21 cellular contexts compared by ENCODE assay signal in the genomic region with DNA sequence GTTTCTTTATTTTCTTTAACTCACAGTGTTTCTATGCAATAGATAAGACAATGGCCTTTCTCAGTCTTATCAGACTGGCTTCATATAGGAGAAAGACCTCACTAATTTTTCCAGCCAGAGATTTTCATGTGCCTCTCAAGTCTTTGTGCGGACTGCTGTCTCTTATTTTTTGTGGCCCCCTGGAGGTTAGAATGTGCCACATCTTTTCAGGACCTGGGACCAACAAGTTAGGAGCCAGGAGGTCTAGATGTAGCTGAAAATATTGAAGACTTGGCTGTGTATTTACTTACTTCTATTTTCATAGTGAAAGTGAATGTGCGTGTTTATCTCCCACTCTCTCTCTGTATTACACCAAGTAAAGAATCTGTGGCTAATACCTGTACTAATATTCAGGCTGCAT. TPM values are rescaled to one million over a fixed set of nuclear protein-coding genes. Genes with fewer than 3 reads are reported as not detected.
DNase-seq lines count a peak whose midpoint lies in the region; ATAC-seq and TF ChIP-seq lines count a peak whose summit lies in the region.
"Had no signal": no experiment of that assay in that cellular context is flagged by ENCODE, and none has a peak within 500 bp of the region (broad histone marks: within the 10 kb centered on the region; RNA-seq: fewer than 3 reads in every experiment).

No MANE protein-coding gene starts in this region.

- H3K4me3 ChIP-seq in cardiac muscle cell: no peak overlapping the region
- no peak overlapping the region for H3K4me3 ChIP-seq in PC-3 (ENCODE audit: low read length)
- H3K4me3 ChIP-seq in fibroblast of mammary gland (ENCODE audit: control insufficient read depth, low read depth, low read length): no peak overlapping the region
- no peak overlapping the region for H3K4me3 ChIP-seq in smooth muscle cell
- H3K4me3 ChIP-seq: GM12878, MG63, right atrium auricular region had no signal

- H3K4me2 ChIP-seq in PC-3 (ENCODE audit: low read length) (no peak overlapping the region), smooth muscle cell (no peak overlapping the region)

- H3K4me1 ChIP-seq in cardiac muscle cell (ENCODE audit: low read depth) (no peaks in the 10 kb centered on the region), PC-3 (ENCODE audit: insufficient read depth, low read length) (no peaks in the 10 kb centered on the region), smooth muscle cell (ENCODE audit: low read depth) (no peaks in the 10 kb centered on the region)
- H3K4me1 ChIP-seq: right atrium auricular region had no signal

- POLR2A ChIA-PET in PC-3 (lab: Charles Lee; ENCODE audit: unreplicated experiment): no interaction called here

- DNase-seq in cardiac muscle cell (ENCODE audit: low read depth in 1 of 2, low spot score in 1 of 2) (no peak), cardiac septum (ENCODE audit: low spot score) (no peak), PC-3 (no peak), fibroblast of mammary gland (ENCODE audit: low read depth) (no peak), smooth muscle cell (lab: John Stamatoyannopoulos, UW; ENCODE audit: unreplicated experiment) (no peak)
- no peak for DNase-seq in effector memory CD8-positive, alpha-beta T cell
- DNase-seq: activated CD4-positive, alpha-beta T cell treated with anti-CD3 and anti-CD28 coated beads for 48 hours; caudate nucleus; DMS153; mammary epithelial cell; MG63; NCI-H2081; NCI-H774; Right ventricle myocardium superior had no signal

- WGBS in smooth muscle cell (ENCODE audit: low lambda C conversion rate): 98% methylated on average over 2 of the region's 2 CpGs

- H3K27me3 ChIP-seq in cardiac muscle cell (no peaks in the 10 kb centered on the region), PC-3 (ENCODE audit: low read length) (no peaks in the 10 kb centered on the region), smooth muscle cell (ENCODE audit: low read depth) (no peaks in the 10 kb centered on the region)
- H3K27me3 ChIP-seq: MG63, right atrium auricular region had no signal

- TF ChIP-seq CTCF in cardiac muscle cell (IDR thresholded peaks at IDR 0.05; ENCODE audit: low read depth, low read length): peak; percentile 21
- TF ChIP-seq CTCF in PC-3 (conservative IDR thresholded peaks at IDR 0.05; ENCODE audit: low read depth, low read length): 0 out of 2 replicates have a peak, but pooled peaks have one; percentile 24
- TF ChIP-seq CTCF in fibroblast of mammary gland (conservative IDR thresholded peaks at IDR 0.05; ENCODE audit: control insufficient read depth, insufficient read depth, low read depth, low read length): peak; percentile 22
- no peak for TF ChIP-seq CTCF in smooth muscle cell (IDR thresholded peaks at IDR 0.05; ENCODE audit: borderline replicate concordance, insufficient read depth, poor library complexity, severe bottlenecking)

- no peaks in the 10 kb centered on the region for H3K4me1 Mint-ChIP-seq in effector memory CD8-positive, alpha-beta T cell (ENCODE audit: low read depth in 2 of 2)
- H3K4me1 Mint-ChIP-seq: activated naive CD4-positive, alpha-beta T cell treated with anti-CD3 and anti-CD28 coated beads, Interleukin-2, amount 50 U/mL, for 24 hours had no signal

- H4K20me1 ChIP-seq in PC-3 (ENCODE audit: low read length) (no peaks in the 10 kb centered on the region), smooth muscle cell (ENCODE audit: low read depth) (no peaks in the 10 kb centered on the region)

- CTCF ChIA-PET in PC-3 (lab: Charles Lee): no interaction called here

- no peak overlapping the region for H3K4me3 Mint-ChIP-seq in effector memory CD8-positive, alpha-beta T cell
- H3K4me3 Mint-ChIP-seq: activated naive CD4-positive, alpha-beta T cell treated with anti-CD3 and anti-CD28 coated beads, Interleukin-2, amount 50 U/mL, for 24 hours had no signal

- H3K9ac ChIP-seq in PC-3 (ENCODE audit: low read length) (no peak overlapping the region), smooth muscle cell (ENCODE audit: low read depth) (no peak overlapping the region)

- no peaks in the 10 kb centered on the region for H3K9me2 ChIP-seq in PC-3 (replicated peaks; ENCODE audit: low read length)

- H3K9me3 ChIP-seq in cardiac muscle cell (ENCODE audit: low read depth) (no peaks in the 10 kb centered on the region), PC-3 (ENCODE audit: low read length) (no peaks in the 10 kb centered on the region), smooth muscle cell (replicated peaks; ENCODE audit: low read depth) (no peaks in the 10 kb centered on the region)
- H3K9me3 ChIP-seq: MG63, right atrium auricular region had no signal

- H2AFZ ChIP-seq in PC-3 (ENCODE audit: low read length) (no peak overlapping the region), smooth muscle cell (ENCODE audit: low read depth) (no peak overlapping the region)

- H3K27ac ChIP-seq in cardiac muscle cell: no peak overlapping the region
- H3K27ac ChIP-seq in PC-3 (ENCODE audit: low read length): no peak overlapping the region
- H3K27ac ChIP-seq in smooth muscle cell (ENCODE audit: low read depth): no peak overlapping the region
- H3K27ac ChIP-seq: right atrium auricular region had no signal

- no peaks in the 10 kb centered on the region for H3K36me3 ChIP-seq in cardiac muscle cell
- no peaks in the 10 kb centered on the region for H3K36me3 ChIP-seq in PC-3 (ENCODE audit: low read depth, low read length)
- H3K36me3 ChIP-seq in smooth muscle cell (ENCODE audit: low read depth): no peaks in the 10 kb centered on the region
- H3K36me3 ChIP-seq: MG63 had no signal

- no peaks in the 10 kb centered on the region for H3K79me2 ChIP-seq in PC-3 (ENCODE audit: low read length)
- no peaks in the 10 kb centered on the region for H3K79me2 ChIP-seq in smooth muscle cell (ENCODE audit: low read depth)

- BruUV-seq in PC-3 (replicated peaks; lab: Mats Ljungman, UMichigan): no TSS peak

- no peaks in the 10 kb centered on the region for H3F3A ChIP-seq in PC-3 (ENCODE audit: low read length, unreplicated experiment)
- no peaks in the 10 kb centered on the region for H3F3A ChIP-seq in smooth muscle cell (ENCODE audit: low read depth)

- no peaks in the 10 kb centered on the region for H3K9me3 Mint-ChIP-seq in effector memory CD8-positive, alpha-beta T cell
- H3K9me3 Mint-ChIP-seq: activated naive CD4-positive, alpha-beta T cell treated with anti-CD3 and anti-CD28 coated beads, Interleukin-2, amount 50 U/mL, for 24 hours had no signal

- ATAC-seq in PC-3 (no peak), HG02981 (IDR thresholded peaks at IDR 0.05; ENCODE audit: unreplicated experiment) (no peak), GM21381 (IDR thresholded peaks at IDR 0.05; ENCODE audit: unreplicated experiment) (no peak)
- no peak for ATAC-seq in effector memory CD8-positive, alpha-beta T cell (replicated peaks)
- ATAC-seq: GM12878 had no signal

- H3K27me3 Mint-ChIP-seq in effector memory CD8-positive, alpha-beta T cell: no peaks in the 10 kb centered on the region
- H3K27me3 Mint-ChIP-seq: activated naive CD4-positive, alpha-beta T cell treated with anti-CD3 and anti-CD28 coated beads, Interleukin-2, amount 50 U/mL, for 24 hours had no signal

- peaks cover 11% of the 10 kb centered on the region for H3K36me3 Mint-ChIP-seq in effector memory CD8-positive, alpha-beta T cell (ENCODE audit: insufficient read depth)
- H3K36me3 Mint-ChIP-seq: activated naive CD4-positive, alpha-beta T cell treated with anti-CD3 and anti-CD28 coated beads, Interleukin-2, amount 50 U/mL, for 24 hours had no signal

- intact Hi-C loops in cardiac septum (cut with DNase I) (no loop called here), PC-3 (cut with micrococcal nuclease) (no loop called here)

- H3K27ac Mint-ChIP-seq in effector memory CD8-positive, alpha-beta T cell: no peak overlapping the region
- H3K27ac Mint-ChIP-seq: activated naive CD4-positive, alpha-beta T cell treated with anti-CD3 and anti-CD28 coated beads, Interleukin-2, amount 50 U/mL, for 24 hours had no signal

RNA-seq across cellular contexts. Expression of gene CFHR3, which starts 42.1 kb away (rescaled TPM):
- total RNA-seq in cardiac muscle cell (0.07 and 0.39 TPM in 2 replicates), cardiac septum (not detected), PC-3 (2014; rRNA removed) (not detected in 2 replicates), smooth muscle cell (0.18 and 0.72 TPM in 2 replicates)
- polyA plus RNA-seq in cardiac muscle cell (not detected in 2 replicates), smooth muscle cell (0.34 TPM in 1 of 2 replicates, not detected in the other)
- total RNA-seq: temporal lobe had no signal
- polyA plus RNA-seq: GM12878, mammary epithelial cell, neural cell had no signal
